28 cellular contexts compared by ENCODE assay signal in genomic region chr1:172813330-172813729, GRCh38.
"Had no signal": no experiment of that assay in that cellular context is flagged by ENCODE, and none has a peak within 500 bp of the region (broad histone marks: within the 10 kb centered on the region; RNA-seq: fewer than 3 reads in every experiment).

No MANE protein-coding gene starts in this region.

- H3K9me3 Mint-ChIP-seq: natural killer cell had no signal

- ATAC-seq: naive thymus-derived CD4-positive, alpha-beta T cell; natural killer cell; psoas muscle; right cardiac atrium; right lobe of liver; stimulated activated effector memory CD8-positive, alpha-beta T cell treated with anti-CD3 and anti-CD28 coated beads, Interleukin-12 subunit alpha, Interleukin-12 subunit beta, amount 100 ng/mL, for 72 hours; stimulated activated naive CD8-positive, alpha-beta T cell treated with anti-CD3 and anti-CD28 coated beads, Interleukin-15, amount 100 ng/mL, for 72 hours; stimulated activated naive CD8-positive, alpha-beta T cell treated with anti-CD3 and anti-CD28 coated beads, Interleukin-15, Interleukin-2, amounts not matched to agents 100 U/mL and 50 U/mL, for 24 hours had no signal

- H3K27me3 ChIP-seq: neural progenitor cell, ovary, right lobe of liver, sigmoid colon, thyroid gland, tibial nerve, upper lobe of left lung, vagina had no signal

- FAIRE-seq: small intestine, urothelium cell line had no signal

- DNase-seq: naive thymus-derived CD4-positive, alpha-beta T cell; natural killer cell; occipital lobe; ovary; posterior cingulate gyrus; psoas muscle; right cardiac atrium; right lobe of liver; sigmoid colon; small intestine; stimulated activated CD4-positive, alpha-beta T cell treated with anti-CD3 and anti-CD28 coated beads, Interleukin-12 subunit alpha, Interleukin-12 subunit beta, amount 100 ng/mL, for 4 hours; stimulated activated CD4-positive, alpha-beta T cell treated with anti-CD3 and anti-CD28 coated beads, Interleukin-1b, Interleukin-23, amount 100 ng/mL, for 48 hours; stimulated activated CD4-positive, alpha-beta T cell treated with anti-CD3 and anti-CD28 coated beads, Interleukin-4, amount 100 ng/mL, for 1 hour; stimulated activated naive CD4-positive, alpha-beta T cell; stimulated activated naive CD8-positive, alpha-beta T cell treated with anti-CD3 and anti-CD28 coated beads, Interleukin-15, amount 100 ng/mL, for 72 hours; stimulated activated naive CD8-positive, alpha-beta T cell treated with anti-CD3 and anti-CD28 coated beads, Interleukin-15, Interleukin-2, amounts not matched to agents 100 U/mL and 50 U/mL, for 24 hours; substantia nigra; thyroid gland; trophoblast cell; upper lobe of left lung had no signal

- H3K36me3 Mint-ChIP-seq: natural killer cell; neural progenitor cell; stimulated activated effector memory CD8-positive, alpha-beta T cell treated with anti-CD3 and anti-CD28 coated beads, Interleukin-12 subunit alpha, Interleukin-12 subunit beta, amount 100 ng/mL, for 72 hours had no signal

- H3K4me1 Mint-ChIP-seq: neural progenitor cell had no signal

- H3K27ac Mint-ChIP-seq: naive thymus-derived CD4-positive, alpha-beta T cell; natural killer cell; nephron; neural progenitor cell; progenitor cell of endocrine pancreas; stimulated activated effector memory CD8-positive, alpha-beta T cell treated with anti-CD3 and anti-CD28 coated beads, Interleukin-12 subunit alpha, Interleukin-12 subunit beta, amount 100 ng/mL, for 72 hours; stimulated activated naive CD8-positive, alpha-beta T cell treated with anti-CD3 and anti-CD28 coated beads, Interleukin-15, amount 100 ng/mL, for 72 hours had no signal

- H3K4me3 ChIP-seq: neural progenitor cell, ovary, psoas muscle, right lobe of liver, sigmoid colon, thoracic aorta, thyroid gland, tibial nerve, upper lobe of left lung, vagina had no signal

- H3K27me3 Mint-ChIP-seq: progenitor cell of endocrine pancreas had no signal

- H3K36me3 ChIP-seq: neural progenitor cell, ovary, right lobe of liver, sigmoid colon, thoracic aorta, thyroid gland, tibial nerve, upper lobe of left lung, vagina had no signal

- H3K4me3 Mint-ChIP-seq: naive thymus-derived CD4-positive, alpha-beta T cell; natural killer cell; nephron; neural progenitor cell; stimulated activated effector memory CD8-positive, alpha-beta T cell treated with anti-CD3 and anti-CD28 coated beads, Interleukin-12 subunit alpha, Interleukin-12 subunit beta, amount 100 ng/mL, for 72 hours; stimulated activated naive CD8-positive, alpha-beta T cell treated with anti-CD3 and anti-CD28 coated beads, Interleukin-15, amount 100 ng/mL, for 72 hours had no signal
